8 cellular contexts compared by ENCODE assay signal in the genomic region with DNA sequence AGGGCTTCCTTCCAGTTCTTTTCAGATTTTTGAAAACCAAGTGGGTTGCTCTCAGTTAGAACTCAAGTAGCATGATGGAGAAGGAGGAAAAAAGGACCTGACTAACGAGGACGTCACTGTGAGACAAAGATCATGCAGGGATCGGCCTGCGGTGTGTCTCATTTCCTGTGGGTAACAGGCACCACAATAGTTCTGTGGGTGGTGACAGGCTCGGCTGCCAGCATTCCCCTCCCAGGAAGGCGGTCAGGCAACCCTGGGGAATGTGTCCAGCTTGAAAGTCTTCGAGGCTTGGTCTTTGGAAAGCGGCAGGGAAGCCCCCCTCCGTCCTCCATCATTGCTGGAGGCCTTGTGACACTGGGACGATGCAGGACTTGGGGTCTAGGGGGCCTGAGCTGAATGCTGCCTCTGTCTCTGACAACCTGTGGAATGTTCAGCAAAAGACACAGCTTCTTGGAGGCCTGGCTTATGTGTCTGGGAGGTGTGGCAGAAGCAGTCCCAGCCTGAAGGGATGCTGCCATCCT.
A peak's percentile ranks its signal among the peaks of the same experiment; 100 is the strongest.
DNase-seq lines count a peak whose midpoint lies in the region; TF ChIP-seq lines count a peak whose summit lies in the region.

No MANE protein-coding gene starts in this region.

- H3K27ac Mint-ChIP-seq in type B pancreatic cell, result no peak overlapping the region

- H3K4me1 ChIP-seq in esophagus squamous epithelium, result peaks cover 7 to 20% (median 17%) of the 10 kb centered on the region in 3 donors

- H3K27ac ChIP-seq in esophagus squamous epithelium, result peak overlapping the region; percentile 8 to 61 (median 32)

- H3K27me3 Mint-ChIP-seq in type B pancreatic cell, result no peaks in the 10 kb centered on the region

- WGBS in esophagus squamous epithelium, 2 donors, result 23 to 28% methylated on average over 7 to 9 of the region's 10 CpGs

- H3K27me3 ChIP-seq in esophagus squamous epithelium, result no peaks in the 10 kb centered on the region

- TF ChIP-seq POLR2A in esophagus squamous epithelium (IDR thresholded peaks at IDR 0.05), result no peak

- H3K36me3 Mint-ChIP-seq in type B pancreatic cell, result peaks cover 8% of the 10 kb centered on the region

- no peak overlapping the region for H3K4me3 ChIP-seq in esophagus squamous epithelium

- intact Hi-C loops in esophagus squamous epithelium (cut with DNase I), result no loop called here

- TF ChIP-seq CTCF in esophagus squamous epithelium (IDR thresholded peaks at IDR 0.05), result no peak
- TF ChIP-seq CTCF in type B pancreatic cell (conservative IDR thresholded peaks at IDR 0.05), result no peak

- no peak overlapping the region for H3K4me3 Mint-ChIP-seq in type B pancreatic cell

- H3K4me1 Mint-ChIP-seq in type B pancreatic cell (ENCODE audit: unreplicated experiment), result peaks cover 11% of the 10 kb centered on the region

- DNase-seq in ELR (ENCODE audit: low read depth) (peak; percentile 98), HCEC 1CT (peak; percentile 89), MV-4-11 (lab: John Stamatoyannopoulos, UW) (peak; percentile 82), esophagus squamous epithelium (lab: John Stamatoyannopoulos, UW) (no peak), type B pancreatic cell (ENCODE audit: extremely low spot score, unreplicated experiment) (no peak), NCI-H1048 (lab: John Stamatoyannopoulos, UW) (no peak)
- DNase-seq in activated CD8-positive, alpha-beta memory T cell treated with anti-CD3 and anti-CD28 coated beads for 24 hours, result peak; percentile 83
- peak; percentile 52 to 62 for DNase-seq in stimulated activated CD4-positive, alpha-beta T cell treated with anti-CD3 and anti-CD28 coated beads, Interleukin-12 subunit alpha, Interleukin-12 subunit beta, amount 100 ng/mL, for 24 hours (ENCODE audit: low read depth in 2 of 2)

- H3K9me3 Mint-ChIP-seq in type B pancreatic cell, result peaks cover 4% of the 10 kb centered on the region

- H3K36me3 ChIP-seq in esophagus squamous epithelium, result no peaks in the 10 kb centered on the region

- H3K9me3 ChIP-seq in esophagus squamous epithelium, result no peaks in the 10 kb centered on the region

Comparison
In these comparisons a context has a peak if more than half of its experiments do, and no peak if none do; other contexts are left out.
1. DNase-seq: peak in ELR (single experiment), HCEC 1CT (single experiment), MV-4-11 (single experiment), activated CD8-positive, alpha-beta memory T cell treated with anti-CD3 and anti-CD28 coated beads for 24 hours (single experiment) and stimulated activated CD4-positive, alpha-beta T cell treated with anti-CD3 and anti-CD28 coated beads, Interleukin-12 subunit alpha, Interleukin-12 subunit beta, amount 100 ng/mL, for 24 hours (2 of 2); none in esophagus squamous epithelium (single experiment), type B pancreatic cell (single experiment) and NCI-H1048 (single experiment).